In the genomic region with DNA sequence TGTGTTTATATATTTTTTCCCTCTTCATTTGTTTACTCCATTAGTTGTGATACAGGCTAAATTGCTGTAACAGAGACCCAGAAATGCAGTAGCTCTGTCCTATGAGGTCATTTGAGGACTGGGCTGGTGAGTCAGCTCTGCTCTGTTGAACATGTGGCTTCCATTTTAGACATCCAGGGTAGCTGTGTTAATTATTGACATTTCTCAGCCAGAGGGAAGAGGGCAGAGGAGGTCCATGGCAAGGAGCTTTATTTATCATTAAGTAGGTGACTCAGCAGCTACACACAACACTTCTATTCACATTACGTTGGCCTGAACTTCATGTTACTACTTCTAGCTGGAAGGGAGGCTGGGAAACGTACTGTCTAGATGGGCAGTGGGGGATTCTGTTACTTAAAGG, we compare ENCODE assay signal across 8 cellular contexts.
DNase-seq lines count a peak whose midpoint lies in the region; ATAC-seq and TF ChIP-seq lines count a peak whose summit lies in the region.

No MANE protein-coding gene starts in this region.

- no peaks in the 10 kb centered on the region for H3K79me2 ChIP-seq in HCT116 (ENCODE audit: insufficient read depth, low read length)

- no peaks in the 10 kb centered on the region for H3K36me3 Mint-ChIP-seq in Caco-2 (ENCODE audit: insufficient read depth, unreplicated experiment)
- H3K36me3 Mint-ChIP-seq in endothelial cell (ENCODE audit: low read depth, unreplicated experiment) = no peaks in the 10 kb centered on the region

- H3K4me3 Mint-ChIP-seq in Caco-2 (ENCODE audit: unreplicated experiment) (peak overlapping the region; percentile 4), endothelial cell (ENCODE audit: unreplicated experiment) (no peak overlapping the region)

- RAD21 ChIA-PET in HCT116 (lab: Charles Lee; ENCODE audit: low non-redundant PET in 1 of 2, low total read pairs in 2 of 2, uncharacterized antibody in 2 of 2, unreplicated experiment in 2 of 2) = interaction anchor here in 1 of 2 experiments (1.0 kb wide), 1 partner anchor 21 kb away, joined by 3 read pairs; no protein-coding TSS in a partner anchor

- H3K27me3 Mint-ChIP-seq in Caco-2 (ENCODE audit: insufficient read depth, unreplicated experiment) = no peaks in the 10 kb centered on the region
- no peaks in the 10 kb centered on the region for H3K27me3 Mint-ChIP-seq in endothelial cell (ENCODE audit: unreplicated experiment)

- DNase-seq in Caco-2 (peak; percentile 70 to 75), HCT116 (ENCODE audit: low read depth, low spot score) (peak; percentile 19), NCI-H446 treated with DMSO at 0.1 percent for 48 hours (lab: John Stamatoyannopoulos, UW) (peak; percentile 84), iPS-NIHi7 (ENCODE audit: extremely low spot score) (peak; percentile 23), coronary artery (ENCODE audit: low spot score) (no peak), NCI-H2171 (lab: John Stamatoyannopoulos, UW) (no peak), endothelial cell (ENCODE audit: low spot score) (no peak)

- BruUV-seq in Caco-2 (replicated peaks; lab: Mats Ljungman, UMichigan) (no TSS peak), HCT116 (replicated peaks; lab: Mats Ljungman, UMichigan) (no TSS peak)

- CTCF ChIA-PET in Caco-2 (lab: Charles Lee) (interaction anchor here (0.9 to 1.8 kb wide), 4 partner anchors 14 to 514 kb away, joined by 3 to 25 read pairs (median 7); no protein-coding TSS in a partner anchor), HCT116 (lab: Charles Lee) (interaction anchor here (1.0 to 4.1 kb wide), 3 partner anchors 21 to 463 kb away, joined by 5 to 22 read pairs (median 5); no protein-coding TSS in a partner anchor)

- intact Hi-C loops in Caco-2 (cut with micrococcal nuclease; ENCODE audit: unreplicated experiment) (no loop called here), HCT116 (cut with micrococcal nuclease) (no loop called here)

- no peaks in the 10 kb centered on the region for H4K20me1 ChIP-seq in HCT116 (ENCODE audit: insufficient read depth)

- POLR2A ChIA-PET in Caco-2 (lab: Charles Lee) (interaction anchor here (0.5 to 0.6 kb wide), 2 partner anchors 143 to 230 kb away, joined by 3 to 6 read pairs; a partner anchor contains a TSS), HCT116 (lab: Charles Lee) (no interaction called here)

- peak overlapping the region; percentile 33 for H3K4me2 ChIP-seq in HCT116 (ENCODE audit: low read length)

- TF ChIP-seq RAD21 in HCT116 (IDR thresholded peaks at IDR 0.05; ENCODE audit: low read depth) = no peak

- H3K9me3 Mint-ChIP-seq in Caco-2 (ENCODE audit: unreplicated experiment) (no peaks in the 10 kb centered on the region), endothelial cell (ENCODE audit: unreplicated experiment) (no peaks in the 10 kb centered on the region)

- no peak overlapping the region for H3K9ac ChIP-seq in HCT116 (ENCODE audit: low read length)

- H3K27ac Mint-ChIP-seq in Caco-2 (ENCODE audit: unreplicated experiment) = peak overlapping the region; percentile 70
- H3K27ac Mint-ChIP-seq in endothelial cell (ENCODE audit: unreplicated experiment) = no peak overlapping the region

- no peaks in the 10 kb centered on the region for H3K9me3 ChIP-seq in Caco-2
- H3K9me3 ChIP-seq in HCT116 (ENCODE audit: control insufficient read depth in 1 of 2, insufficient read depth in 1 of 2, low read depth in 1 of 2, low read length in 2 of 2) = no peaks in the 10 kb centered on the region

- H3K27ac ChIP-seq in HCT116 (ENCODE audit: low read depth, low read length) = no peak overlapping the region
- no peak overlapping the region for H3K27ac ChIP-seq in coronary artery

- H3K27me3 ChIP-seq in Caco-2 (replicated peaks; ENCODE audit: control insufficient read depth, insufficient read depth, low read length) = no peaks in the 10 kb centered on the region
- no peaks in the 10 kb centered on the region for H3K27me3 ChIP-seq in HCT116 (ENCODE audit: insufficient read depth, low read length)

- H3K4me1 ChIP-seq in Caco-2 (peaks cover 15% of the 10 kb centered on the region), HCT116 (ENCODE audit: control insufficient read depth in 1 of 2, insufficient read depth in 2 of 2, low read length in 2 of 2) (peaks cover 6 to 10% of the 10 kb centered on the region in 2 experiments)

- no peak for TF ChIP-seq POLR2A in HCT116 (IDR thresholded peaks at IDR 0.05; ENCODE audit: borderline replicate concordance, extremely low read depth, insufficient read depth, insufficient read length)

- peaks cover 13% of the 10 kb centered on the region for H3K4me1 Mint-ChIP-seq in Caco-2 (ENCODE audit: low read depth, unreplicated experiment)
- no peaks in the 10 kb centered on the region for H3K4me1 Mint-ChIP-seq in endothelial cell (ENCODE audit: unreplicated experiment)

- no peaks in the 10 kb centered on the region for H3K9me2 ChIP-seq in HCT116 (ENCODE audit: insufficient read depth)

- ATAC-seq in HCT116 (peak; percentile 75), GM18519 (IDR thresholded peaks at IDR 0.05; ENCODE audit: low FRiP score, unreplicated experiment) (no peak)

- peak overlapping the region; percentile 10 for H2AFZ ChIP-seq in HCT116 (ENCODE audit: low read depth, low read length, poor library complexity, severe bottlenecking)

- H3K4me3 ChIP-seq in Caco-2 (ENCODE audit: low read depth, low read length) (no peak overlapping the region), HCT116 (replicated peaks in 1 of 2; ENCODE audit: low read depth in 1 of 2, low read length in 2 of 2) (no peak overlapping the region), coronary artery (no peak overlapping the region)

- no peaks in the 10 kb centered on the region for H3K36me3 ChIP-seq in Caco-2 (ENCODE audit: control insufficient read depth, insufficient read depth, low read length)
- no peaks in the 10 kb centered on the region for H3K36me3 ChIP-seq in HCT116 (ENCODE audit: control insufficient read depth in 1 of 2, insufficient read depth in 2 of 2, low read length in 2 of 2)

- no peak for TF ChIP-seq CTCF in Caco-2 (IDR thresholded peaks at IDR 0.05; ENCODE audit: insufficient read depth in 1 of 2, low read depth in 1 of 2, low read length in 1 of 2, severe bottlenecking in 1 of 2, unreplicated experiment in 1 of 2)
- TF ChIP-seq CTCF in HCT116 (IDR thresholded peaks at IDR 0.05 in 2 of 3, conservative IDR thresholded peaks at IDR 0.05 in 1 of 3; ENCODE audit: borderline replicate concordance in 1 of 3, insufficient read depth in 1 of 3, low read depth in 2 of 3, low read length in 2 of 3) = no peak
- no peak for TF ChIP-seq CTCF in coronary artery (IDR thresholded peaks at IDR 0.05)
- no peak for TF ChIP-seq CTCF in endothelial cell (IDR thresholded peaks at IDR 0.05; ENCODE audit: unreplicated experiment)

TF ChIP-seq in HCT116, 20 proteins besides CTCF, POLR2A, EP300 and RAD21:
- TF ChIP-seq CEBPB (IDR thresholded peaks at IDR 0.05; ENCODE audit: low read depth) (no peak), FOSL1 (IDR thresholded peaks at IDR 0.05; ENCODE audit: low read depth) (0 out of 2 replicates have a peak, but pooled peaks have one; percentile 12)

Comparison
In these comparisons a context has a peak if more than half of its experiments do, and no peak if none do; other contexts are left out.
1. DNase-seq: peak in Caco-2 (2 of 2), HCT116 (single experiment), NCI-H446 treated with DMSO at 0.1 percent for 48 hours (single experiment) and iPS-NIHi7 (single experiment); none in coronary artery (single experiment), NCI-H2171 (single experiment) and endothelial cell (single experiment).